8 cellular contexts compared by ENCODE assay signal in genomic region chr4:80986021-80986420, GRCh38. TPM values are rescaled to one million over a fixed set of nuclear protein-coding genes. Genes with fewer than 3 reads are reported as not detected.
"Had no signal": no experiment of that assay in that cellular context is flagged by ENCODE, and none has a peak within 500 bp of the region (broad histone marks: within the 10 kb centered on the region; RNA-seq: fewer than 3 reads in every experiment).

No MANE protein-coding gene starts in this region.

- H3K27ac Mint-ChIP-seq: IgD-negative memory B cell had no signal

- H3K4me3 Mint-ChIP-seq: IgD-negative memory B cell had no signal

- H3K4me3 ChIP-seq: K562 had no signal

- H3K9me3 Mint-ChIP-seq: IgD-negative memory B cell had no signal

- H3K9ac ChIP-seq: KMS-11 had no signal

- DNase-seq: IMR-90, KBM-7, KG1 had no signal

- H3K4me2 ChIP-seq: KMS-11 had no signal

- ATAC-seq: HepG2, K562 had no signal

- H3K36me3 Mint-ChIP-seq: IgD-negative memory B cell had no signal

- H3K27ac ChIP-seq: HL-60, KMS-11 had no signal

RNA-seq across cellular contexts. Expression of gene BMP3, which starts 44.5 kb away (rescaled TPM):
- polyA plus RNA-seq: HepG2 had no signal
